8 cellular contexts compared by ENCODE assay signal in the genomic region with DNA sequence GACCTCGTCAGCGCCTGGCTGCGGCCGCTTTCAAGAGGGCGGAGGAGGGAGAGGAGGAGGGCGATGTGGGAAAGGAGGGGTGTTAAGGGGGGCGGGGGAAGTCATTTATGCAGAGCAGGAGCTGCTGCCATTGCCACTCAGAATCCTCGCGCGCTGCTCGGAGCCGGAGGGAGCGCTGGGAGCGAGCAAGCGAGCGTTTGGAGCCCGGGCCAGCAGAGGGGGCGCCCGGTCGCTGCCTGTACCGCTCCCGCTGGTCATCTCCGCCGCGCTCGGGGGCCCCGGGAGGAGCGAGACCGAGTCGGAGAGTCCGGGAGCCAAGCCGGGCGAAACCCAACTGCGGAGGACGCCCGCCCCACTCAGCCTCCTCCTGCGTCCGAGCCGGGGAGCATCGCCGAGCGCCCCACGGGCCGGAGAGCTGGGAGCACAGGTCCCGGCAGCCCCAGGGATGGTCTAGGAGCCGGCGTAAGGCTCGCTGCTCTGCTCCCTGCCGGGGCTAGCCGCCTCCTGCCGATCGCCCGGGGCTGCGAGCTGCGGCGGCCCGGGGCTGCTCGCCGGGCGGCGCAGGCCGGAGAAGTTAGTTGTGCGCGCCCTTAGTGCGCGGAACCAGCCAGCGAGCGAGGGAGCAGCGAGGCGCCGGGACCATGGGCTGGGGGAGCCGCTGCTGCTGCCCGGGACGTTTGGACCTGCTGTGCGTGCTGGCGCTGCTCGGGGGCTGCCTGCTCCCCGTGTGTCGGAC. TPM values are rescaled to one million over a fixed set of nuclear protein-coding genes. Genes with fewer than 3 reads are reported as not detected.
A peak's percentile ranks its signal among the peaks of the same experiment; 100 is the strongest.
DNase-seq lines count a peak whose midpoint lies in the region; ATAC-seq and TF ChIP-seq lines count a peak whose summit lies in the region.

Gene PCSK5 (plus strand): TSS at position 133 of the 736 bp plus-strand sequence. CDS start 509 bp downstream, at position 642.

- POLR2A ChIA-PET in activated CD4-positive, alpha-beta T cell treated with anti-CD3 and anti-CD28 coated beads, Interleukin-2, amount 10 ng/mL, durations not matched to agents 7 days and 5 days (lab: Charles Lee): interaction anchor here (0.5 kb wide), 1 partner anchor 1185 kb away, joined by 3 read pairs; no protein-coding TSS in a partner anchor

- no peak for TF ChIP-seq CTCF in coronary artery (IDR thresholded peaks at IDR 0.05)

- DNase-seq in NCI-H2227 treated with DMSO at 0.1 percent for 48 hours (lab: John Stamatoyannopoulos, UW) (peak; percentile 86), coronary artery (ENCODE audit: low spot score) (peak; percentile 95), left colon (peak; percentile 93 to 96), inferior parietal cortex (ENCODE audit: extremely low spot score) (no peak)
- peak; percentile 91 for DNase-seq in activated CD4-positive, alpha-beta T cell treated with anti-CD3 and anti-CD28 coated beads, Interleukin-2, amount 10 ng/mL, durations not matched to agents 7 days and 5 days
- DNase-seq in stimulated activated CD4-positive, alpha-beta T cell treated with anti-CD3 and anti-CD28 coated beads, Interleukin-15, amount 100 ng/mL, for 48 hours (ENCODE audit: low read depth in 2 of 2): peak; percentile 76 to 81

- no peak for TF ChIP-seq POLR2A in GM18505 (IDR thresholded peaks at IDR 0.05; ENCODE audit: borderline replicate concordance, extremely low read depth, insufficient read depth, insufficient read length)

- H3K27me3 Mint-ChIP-seq in activated CD4-positive, alpha-beta T cell treated with anti-CD3 and anti-CD28 coated beads, Interleukin-2, amount 10 ng/mL, durations not matched to agents 7 days and 5 days: peaks cover 32% of the 10 kb centered on the region

- intact Hi-C loops in left colon (cut with DNase I, micrococcal nuclease): no loop called here

- H3K4me3 ChIP-seq in coronary artery: peak within 1 kb of the TSS; percentile 96

- H3K4me3 Mint-ChIP-seq in activated CD4-positive, alpha-beta T cell treated with anti-CD3 and anti-CD28 coated beads, Interleukin-2, amount 10 ng/mL, durations not matched to agents 7 days and 5 days: peak within 1 kb of the TSS; percentile 84

- no peaks in the 10 kb centered on the region for H3K36me3 Mint-ChIP-seq in activated CD4-positive, alpha-beta T cell treated with anti-CD3 and anti-CD28 coated beads, Interleukin-2, amount 10 ng/mL, durations not matched to agents 7 days and 5 days (ENCODE audit: low read depth)

- peak within 1 kb of the TSS; percentile 83 for H3K27ac Mint-ChIP-seq in activated CD4-positive, alpha-beta T cell treated with anti-CD3 and anti-CD28 coated beads, Interleukin-2, amount 10 ng/mL, durations not matched to agents 7 days and 5 days

- H3K9me3 Mint-ChIP-seq in activated CD4-positive, alpha-beta T cell treated with anti-CD3 and anti-CD28 coated beads, Interleukin-2, amount 10 ng/mL, durations not matched to agents 7 days and 5 days: no peaks in the 10 kb centered on the region

- peak; percentile 81 for ATAC-seq in GM18505 (IDR thresholded peaks at IDR 0.05; ENCODE audit: unreplicated experiment)
- peak; percentile 71 for ATAC-seq in HG03066 (IDR thresholded peaks at IDR 0.05; ENCODE audit: low read depth, unreplicated experiment)
- ATAC-seq in left colon: peak; percentile 86

- H3K4me1 Mint-ChIP-seq in activated CD4-positive, alpha-beta T cell treated with anti-CD3 and anti-CD28 coated beads, Interleukin-2, amount 10 ng/mL, durations not matched to agents 7 days and 5 days: peaks cover 33% of the 10 kb centered on the region

- CTCF ChIA-PET in activated CD4-positive, alpha-beta T cell treated with anti-CD3 and anti-CD28 coated beads, Interleukin-2, amount 10 ng/mL, durations not matched to agents 7 days and 5 days (lab: Charles Lee): interaction anchor here (0.7 to 1.4 kb wide), 2 partner anchors 115 to 504 kb away, joined by 3 read pairs; partner anchors contain the start of gene RFK

- peak within 1 kb of the TSS; percentile 96 to 98 for H3K27ac ChIP-seq in coronary artery

RNA-seq across cellular contexts. Expression of gene PCSK5, which starts in this region (rescaled TPM):
- 1 to 10 TPM; 3.9 to 4.3 TPM for total RNA-seq in activated CD4-positive, alpha-beta T cell treated with anti-CD3 and anti-CD28 coated beads, Interleukin-2, amount 10 ng/mL, durations not matched to agents 7 days and 5 days
- 10 to 100 TPM; 56.5 to 79.8 TPM for total RNA-seq in left colon

Comparison
In these comparisons a context has a peak if more than half of its experiments do, and no peak if none do; other contexts are left out.
1. RNA of gene PCSK5 (total RNA-seq): 56.5 to 79.8 TPM in left colon; 3.9 to 4.3 TPM in activated CD4-positive, alpha-beta T cell treated with anti-CD3 and anti-CD28 coated beads, Interleukin-2, amount 10 ng/mL, durations not matched to agents 7 days and 5 days; every median in the first group is over 10 times any median in the second.
2. Peak in every context shown above with its lines, with median percentiles within 50 percentile points of each other: ATAC-seq.